Comparison of ENCODE assay signal across 12 cellular contexts in genomic region chr16:54283735-54284318, GRCh38. TPM values are rescaled to one million over a fixed set of nuclear protein-coding genes. Genes with fewer than 3 reads are reported as not detected.
DNase-seq lines count a peak whose midpoint lies in the region; ATAC-seq, FAIRE-seq and TF ChIP-seq lines count a peak whose summit lies in the region.
"Had no signal": no experiment of that assay in that cellular context is flagged by ENCODE, and none has a peak within 500 bp of the region (broad histone marks: within the 10 kb centered on the region; RNA-seq: fewer than 3 reads in every experiment).

No MANE protein-coding gene starts in this region.

- no peak overlapping the region for H3K9ac ChIP-seq in keratinocyte (ENCODE audit: control insufficient read depth, extremely low read depth, insufficient read depth, low read length)

- no peaks in the 10 kb centered on the region for H3K9me3 ChIP-seq in keratinocyte (ENCODE audit: control insufficient read depth, low read depth, low read length)
- H3K9me3 ChIP-seq in testis, result no peaks in the 10 kb centered on the region
- H3K9me3 ChIP-seq: neutrophil had no signal

- no peak for TF ChIP-seq POLR2A in testis (IDR thresholded peaks at IDR 0.05)

- H3K4me3 ChIP-seq in keratinocyte (ENCODE audit: control insufficient read depth in 2 of 3, extremely low read depth in 1 of 3, insufficient read depth in 2 of 3, low read depth in 1 of 3, low read length in 3 of 3) (peak overlapping the region; percentile 34 to 82 (median 42)), skin epidermis (peak overlapping the region; percentile 53 to 78 (median 62)), testis (no peak overlapping the region)

- intact Hi-C loops in activated CD4-positive, alpha-beta T cell treated with anti-CD3 and anti-CD28 coated beads, Interleukin-2, amount 10 ng/mL, durations not matched to agents 24 days and 14 days (cut with micrococcal nuclease), result loop anchor here (2.0 to 10.0 kb wide), 4 partner anchors 339 to 1231 kb away; partner anchors contain the start of gene IRX6
- intact Hi-C loops in activated T-helper 2 cell treated with anti-CD3 and anti-CD28 coated beads, Interferon-gamma antibody, Interleukin-2, Interleukin-4, amounts not matched to agents 10 μg/mL and 5 μg/mL and 100 μg/mL, durations not matched to agents 14 hours and 24 hours and 36 hours (cut with micrococcal nuclease), result loop anchor here (5.0 to 10.0 kb wide), 5 partner anchors 339 to 1739 kb away; partner anchors contain the start of gene TOX3
- intact Hi-C loops in testis (cut with DNase I; ENCODE audit: low total_unique reads), result no loop called here

- no peak for FAIRE-seq in keratinocyte (lab: Jason Lieb, UNC)

- DNase-seq in activated CD4-positive, alpha-beta T cell treated with anti-CD3 and anti-CD28 coated beads, Interleukin-2, amount 10 ng/mL, durations not matched to agents 24 days and 14 days, result peak; percentile 58
- DNase-seq in activated CD4-positive, alpha-beta T cell treated with anti-CD3 and anti-CD28 coated beads for 4 hours, result no peak
- DNase-seq in activated T-helper 2 cell treated with anti-CD3 and anti-CD28 coated beads, Interferon-gamma antibody, Interleukin-2, Interleukin-4, amounts not matched to agents 10 μg/mL and 5 μg/mL and 100 μg/mL, durations not matched to agents 14 hours and 24 hours and 36 hours (ENCODE audit: low spot score), result no peak
- no peak for DNase-seq in keratinocyte (ENCODE audit: low read depth, low spot score)
- no peak for DNase-seq in testis
- DNase-seq in COLO668 (lab: John Stamatoyannopoulos, UW; ENCODE audit: unreplicated experiment), result no peak
- DNase-seq: CD4-positive, CD25-positive, alpha-beta regulatory T cell had no signal

- H3K4me3 Mint-ChIP-seq in activated CD4-positive, alpha-beta T cell treated with anti-CD3 and anti-CD28 coated beads, Interleukin-2, amount 10 ng/mL, durations not matched to agents 24 days and 14 days, result peak overlapping the region; percentile 19
- H3K4me3 Mint-ChIP-seq in activated T-helper 2 cell treated with anti-CD3 and anti-CD28 coated beads, Interferon-gamma antibody, Interleukin-2, Interleukin-4, amounts not matched to agents 10 μg/mL and 5 μg/mL and 100 μg/mL, durations not matched to agents 14 hours and 24 hours and 36 hours (ENCODE audit: low read depth), result no peak overlapping the region
- H3K4me3 Mint-ChIP-seq: stimulated activated memory B cell treated with anti-CD40 and anti-IgM and Interleukin-4, amounts not matched to agents 10 μg/mL and 1 μg/mL and 100 μg/mL, for 72 hours had no signal

- peaks cover 6% of the 10 kb centered on the region for H3K9me3 Mint-ChIP-seq in activated CD4-positive, alpha-beta T cell treated with anti-CD3 and anti-CD28 coated beads, Interleukin-2, amount 10 ng/mL, durations not matched to agents 24 days and 14 days
- H3K9me3 Mint-ChIP-seq in activated T-helper 2 cell treated with anti-CD3 and anti-CD28 coated beads, Interferon-gamma antibody, Interleukin-2, Interleukin-4, amounts not matched to agents 10 μg/mL and 5 μg/mL and 100 μg/mL, durations not matched to agents 14 hours and 24 hours and 36 hours, result no peaks in the 10 kb centered on the region
- H3K9me3 Mint-ChIP-seq: stimulated activated memory B cell treated with anti-CD40 and anti-IgM and Interleukin-4, amounts not matched to agents 10 μg/mL and 1 μg/mL and 100 μg/mL, for 72 hours had no signal

- H4K20me1 ChIP-seq in keratinocyte (ENCODE audit: control insufficient read depth, extremely low read depth, insufficient read depth, low read length), result no peaks in the 10 kb centered on the region

- ATAC-seq in HG03097 (IDR thresholded peaks at IDR 0.05; ENCODE audit: low FRiP score, unreplicated experiment), result no peak
- ATAC-seq: activated CD4-positive, CD25-positive, alpha-beta regulatory T cell treated with anti-CD3 and anti-CD28 coated beads, Interleukin-2, amount 50 U/mL, for 24 hours; stimulated activated memory B cell treated with anti-CD40 and anti-IgM and Interleukin-4, amounts not matched to agents 10 μg/mL and 1 μg/mL and 100 μg/mL, for 72 hours had no signal

- H3K4me1 ChIP-seq in keratinocyte (ENCODE audit: control insufficient read depth, extremely low read depth, insufficient read depth, low read length) (no peaks in the 10 kb centered on the region), testis (peaks cover 21% of the 10 kb centered on the region)

- H3K27me3 ChIP-seq in keratinocyte (ENCODE audit: control insufficient read depth, extremely low read depth, insufficient read depth, low read length), result no peaks in the 10 kb centered on the region
- H3K27me3 ChIP-seq in testis, result no peaks in the 10 kb centered on the region

- TF ChIP-seq CTCF in keratinocyte (optimal IDR thresholded peaks at IDR 0.05 in 1 of 3, IDR thresholded peaks at IDR 0.05 in 1 of 3, conservative IDR thresholded peaks at IDR 0.05 in 1 of 3; ENCODE audit: extremely low read depth in 1 of 3, insufficient read depth in 2 of 3, low read length in 3 of 3) (no peak), testis (IDR thresholded peaks at IDR 0.05) (no peak)

- peaks cover 11% of the 10 kb centered on the region for H3K36me3 Mint-ChIP-seq in activated CD4-positive, alpha-beta T cell treated with anti-CD3 and anti-CD28 coated beads, Interleukin-2, amount 10 ng/mL, durations not matched to agents 24 days and 14 days (ENCODE audit: low read depth)
- peaks cover 3% of the 10 kb centered on the region for H3K36me3 Mint-ChIP-seq in activated T-helper 2 cell treated with anti-CD3 and anti-CD28 coated beads, Interferon-gamma antibody, Interleukin-2, Interleukin-4, amounts not matched to agents 10 μg/mL and 5 μg/mL and 100 μg/mL, durations not matched to agents 14 hours and 24 hours and 36 hours (ENCODE audit: low read depth)
- H3K36me3 Mint-ChIP-seq: CD4-positive, CD25-positive, alpha-beta regulatory T cell; stimulated activated memory B cell treated with anti-CD40 and anti-IgM and Interleukin-4, amounts not matched to agents 10 μg/mL and 1 μg/mL and 100 μg/mL, for 72 hours had no signal

- H3K27me3 Mint-ChIP-seq in activated CD4-positive, alpha-beta T cell treated with anti-CD3 and anti-CD28 coated beads, Interleukin-2, amount 10 ng/mL, durations not matched to agents 24 days and 14 days, result peaks cover 72% of the 10 kb centered on the region
- H3K27me3 Mint-ChIP-seq in activated T-helper 2 cell treated with anti-CD3 and anti-CD28 coated beads, Interferon-gamma antibody, Interleukin-2, Interleukin-4, amounts not matched to agents 10 μg/mL and 5 μg/mL and 100 μg/mL, durations not matched to agents 14 hours and 24 hours and 36 hours (ENCODE audit: low read depth), result peaks cover 68% of the 10 kb centered on the region

- no peak overlapping the region for H3K27ac ChIP-seq in keratinocyte (ENCODE audit: control insufficient read depth, insufficient read depth, low read length)
- H3K27ac ChIP-seq in skin epidermis, result peak overlapping the region in 20 of 21 experiments; percentile 6 to 97 (median 92)
- no peak overlapping the region for H3K27ac ChIP-seq in testis
- H3K27ac ChIP-seq: neutrophil had no signal

- H3K36me3 ChIP-seq in keratinocyte (ENCODE audit: control insufficient read depth in 2 of 2, extremely low read depth in 1 of 2, insufficient read depth in 2 of 2, low read length in 2 of 2) (no peaks in the 10 kb centered on the region), testis (ENCODE audit: low read depth, missing control alignments) (no peaks in the 10 kb centered on the region)
- H3K36me3 ChIP-seq: neutrophil had no signal

- no peak overlapping the region for H3K4me2 ChIP-seq in keratinocyte (ENCODE audit: control insufficient read depth, extremely low read depth, insufficient read depth, low read depth, low read length)

- dilution Hi-C loops in keratinocyte (cut with MboI; ENCODE audit: extremely low pct_ligation_motif_present, low sequenced_read_pairs), result no loop called here

- no peaks in the 10 kb centered on the region for H3K9me1 ChIP-seq in keratinocyte (ENCODE audit: control insufficient read depth, extremely low read depth, insufficient read depth, low read length)

- no peaks in the 10 kb centered on the region for H3K79me2 ChIP-seq in keratinocyte (ENCODE audit: control insufficient read depth, insufficient read depth, low read length)

- 10 to 18% methylated on average over 28 to 31 of the region's 31 CpGs for WGBS in testis, 2 donors

- peak overlapping the region; percentile 39 for H3K27ac Mint-ChIP-seq in activated CD4-positive, alpha-beta T cell treated with anti-CD3 and anti-CD28 coated beads, Interleukin-2, amount 10 ng/mL, durations not matched to agents 24 days and 14 days
- peak overlapping the region; percentile 52 for H3K27ac Mint-ChIP-seq in activated T-helper 2 cell treated with anti-CD3 and anti-CD28 coated beads, Interferon-gamma antibody, Interleukin-2, Interleukin-4, amounts not matched to agents 10 μg/mL and 5 μg/mL and 100 μg/mL, durations not matched to agents 14 hours and 24 hours and 36 hours
- H3K27ac Mint-ChIP-seq: stimulated activated memory B cell treated with anti-CD40 and anti-IgM and Interleukin-4, amounts not matched to agents 10 μg/mL and 1 μg/mL and 100 μg/mL, for 72 hours had no signal

- H2AFZ ChIP-seq in keratinocyte (ENCODE audit: control insufficient read depth, low read length), result no peak overlapping the region

- H3K4me1 Mint-ChIP-seq in activated CD4-positive, alpha-beta T cell treated with anti-CD3 and anti-CD28 coated beads, Interleukin-2, amount 10 ng/mL, durations not matched to agents 24 days and 14 days, result peaks cover 22% of the 10 kb centered on the region
- H3K4me1 Mint-ChIP-seq in activated T-helper 2 cell treated with anti-CD3 and anti-CD28 coated beads, Interferon-gamma antibody, Interleukin-2, Interleukin-4, amounts not matched to agents 10 μg/mL and 5 μg/mL and 100 μg/mL, durations not matched to agents 14 hours and 24 hours and 36 hours (ENCODE audit: low read depth), result peaks cover 25% of the 10 kb centered on the region

RNA-seq across cellular contexts. Expression of gene IRX3, which starts 2.8 kb away (rescaled TPM):
- 0.43 and 1.4 TPM in 2 replicates for total RNA-seq in activated CD4-positive, alpha-beta T cell treated with anti-CD3 and anti-CD28 coated beads, Interleukin-2, amount 10 ng/mL, durations not matched to agents 24 days and 14 days
- total RNA-seq in activated T-helper 2 cell treated with anti-CD3 and anti-CD28 coated beads, Interferon-gamma antibody, Interleukin-2, Interleukin-4, amounts not matched to agents 10 μg/mL and 5 μg/mL and 100 μg/mL, durations not matched to agents 14 hours and 24 hours and 36 hours, result 0.74 and 0.96 TPM in 2 replicates
- polyA plus RNA-seq in keratinocyte (1.7 to 3.3 TPM (median 2.7 TPM) in 3 replicates), testis (ENCODE audit: insufficient read depth, low read depth, low replicate concordance) (1.2 TPM)
- polyA plus RNA-seq in keratinocyte (2011; ENCODE audit: low read depth), result 16.3 TPM
- polyA plus RNA-seq in keratinocyte (2011; cell fraction: cytosol; rRNA removed), result 1.5 and 4.3 TPM in 2 replicates
- polyA plus RNA-seq in keratinocyte (2011; cell fraction: nucleus; rRNA removed), result 2.9 and 4.9 TPM in 2 replicates
- 4.6 and 14.4 TPM in 2 replicates for polyA plus RNA-seq in keratinocyte (2012; ENCODE audit: low replicate concordance)
- polyA minus RNA-seq in keratinocyte, result 0.23 to 1.0 TPM (median 0.63 TPM) in 3 replicates
- polyA minus RNA-seq in keratinocyte (2011; cell fraction: cytosol; rRNA and poly(A)+ RNA removed), result 6.9 TPM
- polyA minus RNA-seq in keratinocyte (2011; cell fraction: nucleus; rRNA and poly(A)+ RNA removed), result 2.5 and 3.0 TPM in 2 replicates
- 1 to 10 TPM; 1.2 to 1.6 TPM for total RNA-seq in testis
- total RNA-seq: CD4-positive, CD25-positive, alpha-beta regulatory T cell had no signal
- polyA plus RNA-seq: CD4-positive, CD25-positive, alpha-beta regulatory T cell had no signal

Comparison
In these comparisons a context has a peak if more than half of its experiments do, and no peak if none do; other contexts are left out.
1. H3K27ac ChIP-seq: peak in skin epidermis (20 of 21); none in keratinocyte (single experiment) and testis (0 of 2).
2. H3K4me3 ChIP-seq: peak in keratinocyte (3 of 3) and skin epidermis (7 of 7); none in testis (0 of 2).